ENCODE assay signal across 18 cellular contexts in genomic region chr5:140707812-140708211, GRCh38.
"Had no signal": no experiment of that assay in that cellular context is flagged by ENCODE, and none has a peak within 500 bp of the region (broad histone marks: within the 10 kb centered on the region; RNA-seq: fewer than 3 reads in every experiment).

No MANE protein-coding gene starts in this region.

- H3K9me3 ChIP-seq: colonic mucosa, thyroid gland had no signal

- ATAC-seq: foreskin keratinocyte, left lobe of liver had no signal

- H3K27me3 Mint-ChIP-seq: activated CD4-positive, alpha-beta memory T cell treated with anti-CD3 and anti-CD28 coated beads for 36 hours had no signal

- H3K4me1 ChIP-seq: colonic mucosa, foreskin keratinocyte, parathyroid adenoma, thyroid gland had no signal

- DNase-seq: activated CD4-positive, alpha-beta memory T cell treated with anti-CD3 and anti-CD28 coated beads for 36 hours; activated CD4-positive, alpha-beta T cell treated with anti-CD3 and anti-CD28 coated beads for 4 hours; activated naive CD4-positive, alpha-beta T cell; activated T-cell treated with anti-CD3 and anti-CD28 coated beads for 4 hours; aorta; colonic mucosa; endodermal cell; foreskin keratinocyte; kidney; stimulated activated CD4-positive, alpha-beta T cell treated with anti-CD3 and anti-CD28 coated beads, Interleukin-1b, Interleukin-23, amount 100 ng/mL, for 48 hours; stimulated activated CD8-positive, alpha-beta memory T cell treated with anti-CD3 and anti-CD28 coated beads, Interleukin-4, amount 100 ng/mL, for 48 hours; stimulated activated naive CD4-positive, alpha-beta T cell treated with Interleukin-2 at 50 U/mL for 16 hours; thyroid gland had no signal

- H3K27me3 ChIP-seq: colonic mucosa, foreskin keratinocyte, thyroid gland had no signal

- H3K27ac ChIP-seq: colonic mucosa, epithelial cell of prostate, foreskin keratinocyte, parathyroid adenoma, thyroid gland had no signal

- H3K9me3 Mint-ChIP-seq: activated CD4-positive, alpha-beta memory T cell treated with anti-CD3 and anti-CD28 coated beads for 36 hours; endodermal cell; T-helper 2 cell treated with Interferon-gamma antibody and Interleukin-4, amounts not matched to agents 5 μg/mL and 100 μg/mL, for 36 hours had no signal

- H3K4me3 Mint-ChIP-seq: activated CD4-positive, alpha-beta memory T cell treated with anti-CD3 and anti-CD28 coated beads for 36 hours; central memory CD8-positive, alpha-beta T cell; endodermal cell; T-helper 2 cell treated with Interferon-gamma antibody and Interleukin-4, amounts not matched to agents 5 μg/mL and 100 μg/mL, for 36 hours had no signal

- H3K4me3 ChIP-seq: colonic mucosa, thyroid gland had no signal

- H3K27ac Mint-ChIP-seq: endodermal cell; T-helper 2 cell treated with Interferon-gamma antibody and Interleukin-4, amounts not matched to agents 5 μg/mL and 100 μg/mL, for 36 hours had no signal
